ENCODE assay signal across 20 cellular contexts in genomic region chr21:34406102-34406501, GRCh38. TPM values are rescaled to one million over a fixed set of nuclear protein-coding genes. Genes with fewer than 3 reads are reported as not detected.
"Had no signal": no experiment of that assay in that cellular context is flagged by ENCODE, and none has a peak within 500 bp of the region (broad histone marks: within the 10 kb centered on the region; RNA-seq: fewer than 3 reads in every experiment).

No MANE protein-coding gene starts in this region.

RNA-seq across cellular contexts. Expression of gene SMIM34, which starts 17.6 kb away (rescaled TPM):
- total RNA-seq: left colon; liver; mammary epithelial cell; mucosa of gallbladder; naive thymus-derived CD8-positive, alpha-beta T cell; occipital lobe; osteocyte; posterior vena cava; psoas muscle; sigmoid colon; thoracic aorta; upper lobe of right lung had no signal
- polyA plus RNA-seq: immature natural killer cell; liver; mammary epithelial cell; naive thymus-derived CD8-positive, alpha-beta T cell; psoas muscle; sigmoid colon; small intestine; spleen had no signal

RNA-seq across cellular contexts. Expression of gene KCNE2, which starts 42.3 kb away (rescaled TPM):
- total RNA-seq: kidney; left colon; left lung; liver; lower lobe of right lung; mucosa of gallbladder; naive thymus-derived CD8-positive, alpha-beta T cell; occipital lobe; posterior vena cava; spleen; subcutaneous adipose tissue; suprapubic skin; thoracic aorta had no signal
- polyA plus RNA-seq: mammary epithelial cell had no signal
